In the genomic region with DNA sequence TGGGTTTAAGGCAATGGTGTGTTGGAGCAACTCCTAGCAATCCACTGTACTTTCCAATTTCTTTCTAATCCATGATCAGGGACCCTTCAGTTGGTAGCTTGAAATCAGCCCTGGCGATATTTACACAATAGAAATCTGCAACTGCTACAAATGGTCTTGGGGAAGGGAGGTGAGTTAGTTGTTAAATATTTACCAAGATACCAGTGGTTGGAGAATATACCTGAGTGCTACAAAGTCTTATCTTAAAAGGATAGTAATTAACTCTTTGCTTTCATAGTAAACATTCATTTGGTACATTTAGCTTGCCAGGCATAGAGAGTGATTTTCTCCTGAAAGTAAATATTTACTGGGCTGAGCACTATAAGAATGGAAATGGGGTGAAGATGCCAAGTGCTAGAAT, we compare ENCODE assay signal across 18 cellular contexts.
DNase-seq lines count a peak whose midpoint lies in the region; FAIRE-seq and TF ChIP-seq lines count a peak whose summit lies in the region.
"Had no signal": no experiment of that assay in that cellular context is flagged by ENCODE, and none has a peak within 500 bp of the region (broad histone marks: within the 10 kb centered on the region; RNA-seq: fewer than 3 reads in every experiment).

No MANE protein-coding gene starts in this region.

- H3K4me1 ChIP-seq in endodermal cell (ENCODE audit: control insufficient read depth, insufficient read depth, low read length) (peaks cover 6% of the 10 kb centered on the region), small intestine (ENCODE audit: control insufficient read depth in 2 of 2, insufficient read depth in 1 of 2, low read depth in 1 of 2, low read length in 1 of 2) (no peaks in the 10 kb centered on the region), esophagus squamous epithelium (no peaks in the 10 kb centered on the region)
- H3K4me1 ChIP-seq: BLaER1, HAP-1 had no signal

- H3K9ac ChIP-seq in endodermal cell (ENCODE audit: extremely low read depth, low read length, poor library complexity, severe bottlenecking), result no peak overlapping the region
- H3K9ac ChIP-seq: BLaER1, GM23248 had no signal

- H3K4me1 Mint-ChIP-seq in endodermal cell, result peaks cover 19% of the 10 kb centered on the region
- H3K4me1 Mint-ChIP-seq: CD14-positive monocyte; CD4-positive, alpha-beta memory T cell had no signal

- H3K27ac Mint-ChIP-seq in endodermal cell, result peak overlapping the region; percentile 55
- H3K27ac Mint-ChIP-seq: CD14-positive monocyte; CD4-positive, alpha-beta memory T cell had no signal

- H3K4me3 ChIP-seq in endodermal cell (ENCODE audit: low read length) (peak overlapping the region; percentile 31), small intestine (ENCODE audit: low read depth in 1 of 2, low read length in 2 of 2) (no peak overlapping the region), esophagus squamous epithelium (no peak overlapping the region)
- H3K4me3 ChIP-seq: BLaER1, GM23248, HAP-1 had no signal

- intact Hi-C loops in esophagus squamous epithelium (cut with DNase I), result no loop called here

- DNase-seq in DMS53 (lab: John Stamatoyannopoulos, UW), result peak; percentile 4
- DNase-seq in DMS53 treated with DMSO at 0.1 percent for 48 hours (lab: John Stamatoyannopoulos, UW; ENCODE audit: unreplicated experiment), result no peak
- peak; percentile 79 for DNase-seq in NCI-H69 (lab: John Stamatoyannopoulos, UW)
- no peak for DNase-seq in endodermal cell
- DNase-seq in small intestine, result peak; percentile 4
- DNase-seq in activated CD8-positive, alpha-beta memory T cell treated with anti-CD3 and anti-CD28 coated beads, Interleukin-2, amount 50 U/mL, for 4 hours, result no peak
- no peak for DNase-seq in midbrain (lab: John Stamatoyannopoulos, UW)
- DNase-seq in esophagus squamous epithelium (lab: John Stamatoyannopoulos, UW), result no peak
- DNase-seq: 8988T; Calu3; CD4-positive, alpha-beta memory T cell; GM23248; IMR-90 had no signal

- H3K9me3 Mint-ChIP-seq in endodermal cell, result peaks cover 25% of the 10 kb centered on the region

- peaks cover 3% of the 10 kb centered on the region for H3K36me3 Mint-ChIP-seq in endodermal cell (ENCODE audit: low read depth)
- H3K36me3 Mint-ChIP-seq: CD14-positive monocyte; CD4-positive, alpha-beta memory T cell had no signal

- H3K9me3 ChIP-seq in endodermal cell (ENCODE audit: control insufficient read depth, low read length) (peaks cover 21% of the 10 kb centered on the region), small intestine (ENCODE audit: control insufficient read depth, low read depth) (no peaks in the 10 kb centered on the region), esophagus squamous epithelium (no peaks in the 10 kb centered on the region)
- H3K9me3 ChIP-seq: BLaER1, HAP-1 had no signal

- no peak for FAIRE-seq in small intestine (lab: Jason Lieb, UNC)
- FAIRE-seq: G401.6, GM12891 had no signal

- H3K27me3 ChIP-seq in endodermal cell (ENCODE audit: control insufficient read depth, insufficient read depth, low read length, poor library complexity, severe bottlenecking) (no peaks in the 10 kb centered on the region), small intestine (ENCODE audit: control insufficient read depth in 2 of 2, insufficient read depth in 2 of 2, low read length in 2 of 2) (no peaks in the 10 kb centered on the region), esophagus squamous epithelium (no peaks in the 10 kb centered on the region)
- H3K27me3 ChIP-seq: BLaER1 had no signal

- no peaks in the 10 kb centered on the region for H3K36me3 ChIP-seq in endodermal cell (ENCODE audit: control insufficient read depth, insufficient read depth, low read length)
- H3K36me3 ChIP-seq in small intestine (ENCODE audit: control insufficient read depth in 2 of 2, insufficient read depth in 2 of 2, low read length in 2 of 2), result no peaks in the 10 kb centered on the region
- H3K36me3 ChIP-seq in esophagus squamous epithelium, result no peaks in the 10 kb centered on the region
- H3K36me3 ChIP-seq: BLaER1, HAP-1 had no signal

- 84% methylated on average over 1 of the region's 1 CpG; no CpG with 5 or more reads in 1 of the 2 experiments for whole genome bisulfite sequencing in endodermal cell (ENCODE audit: insufficient coverage in 1 of 2, insufficient read length in 1 of 2), 2 experiments
- WGBS in small intestine, 3 donors, result 11 to 65% (median 31%) methylated on average over 1 of the region's 1 CpG
- 15 to 60% methylated on average over 1 of the region's 1 CpG for WGBS in esophagus squamous epithelium, 2 donors

- H3K27ac ChIP-seq in endodermal cell (ENCODE audit: low read depth, low read length) (no peak overlapping the region), small intestine (ENCODE audit: low read depth in 1 of 2, low read length in 1 of 2) (no peak overlapping the region), esophagus squamous epithelium (no peak overlapping the region)
- H3K27ac ChIP-seq: BLaER1, GM23248 had no signal

- TF ChIP-seq POLR2A in esophagus squamous epithelium (IDR thresholded peaks at IDR 0.05), result no peak

- TF ChIP-seq CTCF in endodermal cell (conservative IDR thresholded peaks at IDR 0.05) (no peak), esophagus squamous epithelium (IDR thresholded peaks at IDR 0.05) (no peak)

- H3K4me3 Mint-ChIP-seq in endodermal cell, result no peak overlapping the region
- H3K4me3 Mint-ChIP-seq: CD14-positive monocyte; CD4-positive, alpha-beta memory T cell had no signal

- no peaks in the 10 kb centered on the region for H3K27me3 Mint-ChIP-seq in endodermal cell (ENCODE audit: insufficient read depth)
- H3K27me3 Mint-ChIP-seq: CD4-positive, alpha-beta memory T cell had no signal

Comparison
In these comparisons a context has a peak if more than half of its experiments do, and no peak if none do; other contexts are left out.
1. DNase-seq: peak in DMS53 (single experiment), NCI-H69 (single experiment) and small intestine (single experiment); none in DMS53 treated with DMSO at 0.1 percent for 48 hours (single experiment), endodermal cell (single experiment), activated CD8-positive, alpha-beta memory T cell treated with anti-CD3 and anti-CD28 coated beads, Interleukin-2, amount 50 U/mL, for 4 hours (single experiment), midbrain (single experiment) and esophagus squamous epithelium (single experiment).